1 cellular context compared by ENCODE assay signal in genomic region chr17:37791434-37791833, GRCh38.
TF ChIP-seq lines count a peak whose summit lies in the region.

No MANE protein-coding gene starts in this region.

TF ChIP-seq in GM23338, 12 proteins besides CTCF, POLR2A, EP300 and RAD21:
- no peak for TF ChIP-seq ZNF462 (CRISPR knock-in tag; IDR thresholded peaks at IDR 0.05)
- TF ChIP-seq CREB1 (CRISPR knock-in tag; IDR thresholded peaks at IDR 0.05; ENCODE audit: low read depth) = no peak
- TF ChIP-seq NANOG (IDR thresholded peaks at IDR 0.05; ENCODE audit: borderline replicate concordance) = no peak
- TF ChIP-seq ZNF331 (CRISPR knock-in tag; IDR thresholded peaks at IDR 0.05; ENCODE audit: low read depth) = no peak
